In genomic region chr3:4712109-4712508, GRCh38 we compare ENCODE assay signal across 11 cellular contexts.
A peak's percentile ranks its signal among the peaks of the same experiment; 100 is the strongest.
DNase-seq lines count a peak whose midpoint lies in the region; ATAC-seq and TF ChIP-seq lines count a peak whose summit lies in the region.
"Had no signal": no experiment of that assay in that cellular context is flagged by ENCODE, and none has a peak within 500 bp of the region (broad histone marks: within the 10 kb centered on the region; RNA-seq: fewer than 3 reads in every experiment).

No MANE protein-coding gene starts in this region.

- ATAC-seq in left lung, result peak; percentile 82
- ATAC-seq in GM18870 (IDR thresholded peaks at IDR 0.05; ENCODE audit: unreplicated experiment), result no peak
- no peak for ATAC-seq in HG02852 (IDR thresholded peaks at IDR 0.05; ENCODE audit: unreplicated experiment)

- no peak overlapping the region for H3K4me3 ChIP-seq in NB4 (ENCODE audit: low read depth, low read length)
- no peak overlapping the region for H3K4me3 ChIP-seq in astrocyte of the spinal cord (ENCODE audit: low read depth, low read length)
- no peak overlapping the region for H3K4me3 ChIP-seq in left lung
- H3K4me3 ChIP-seq: BLaER1 treated with 17β-estradiol and CSF1 and Interleukin-3, amounts not matched to agents 10 nM and 100 nM; SJSA1; spleen had no signal

- H3K9me3 ChIP-seq in left lung, result no peaks in the 10 kb centered on the region
- H3K9me3 ChIP-seq: BLaER1 treated with 17β-estradiol and CSF1 and Interleukin-3, amounts not matched to agents 10 nM and 100 nM; SJSA1; spleen had no signal

- no peaks in the 10 kb centered on the region for H3K27me3 ChIP-seq in left lung
- H3K27me3 ChIP-seq: BLaER1 treated with 17β-estradiol and CSF1 and Interleukin-3, amounts not matched to agents 10 nM and 100 nM; SJSA1; spleen had no signal

- peaks cover 0 to 16% of the 10 kb centered on the region in 2 donors for H3K4me1 ChIP-seq in left lung
- H3K4me1 ChIP-seq: SJSA1 had no signal

- intact Hi-C loops in left lung (cut with DNase I), result loop anchor here in 1 of 2 donors (5.0 kb wide), 1 partner anchor 345 kb away; no protein-coding TSS in a partner anchor

- DNase-seq in AG20443 (ENCODE audit: low spot score), result peak; percentile 29
- DNase-seq in NB4 (ENCODE audit: low read depth), result peak; percentile 28
- DNase-seq in astrocyte of the spinal cord (ENCODE audit: low read depth, low spot score), result peak; percentile 54
- DNase-seq in left lung, result peak in 1 of 2 donors; percentile 81
- DNase-seq in pons (ENCODE audit: low spot score), result no peak
- no peak for DNase-seq in DMS53 treated with DMSO at 0.1 percent for 48 hours (lab: John Stamatoyannopoulos, UW; ENCODE audit: unreplicated experiment)
- DNase-seq: spleen had no signal

- peaks cover 0 to 19% of the 10 kb centered on the region in 2 donors for H3K36me3 ChIP-seq in left lung
- H3K36me3 ChIP-seq: SJSA1 had no signal

- H3K27ac ChIP-seq in left lung, result peak overlapping the region; percentile 68 to 76
- H3K27ac ChIP-seq: BLaER1 treated with 17β-estradiol and CSF1 and Interleukin-3, amounts not matched to agents 10 nM and 100 nM; SJSA1; spleen had no signal

- in situ Hi-C loops in astrocyte of the spinal cord (cut with HindIII; ENCODE audit: low sequenced_read_pairs), result loop anchor here (25.0 kb wide), 1 partner anchor 275 kb away; the partner anchor contains the start of gene BHLHE40

- no peak for TF ChIP-seq CTCF in NB4 (IDR thresholded peaks at IDR 0.05; ENCODE audit: low read depth, low read length)
- TF ChIP-seq CTCF in astrocyte of the spinal cord (IDR thresholded peaks at IDR 0.05; ENCODE audit: low read depth, low read length), result no peak
- TF ChIP-seq CTCF in left lung (IDR thresholded peaks at IDR 0.05), result no peak

- no peak for TF ChIP-seq POLR2A in NB4 (IDR thresholded peaks at IDR 0.05; ENCODE audit: extremely low read depth, insufficient read length)

Comparison
In these comparisons a context has a peak if more than half of its experiments do, and no peak if none do; other contexts are left out.
1. DNase-seq: peak in AG20443 (single experiment), NB4 (single experiment) and astrocyte of the spinal cord (single experiment); none in pons (single experiment) and DMS53 treated with DMSO at 0.1 percent for 48 hours (single experiment).